1 cellular context compared by ENCODE assay signal in genomic region chr1:39462074-39462473, GRCh38.
TF ChIP-seq lines count a peak whose summit lies in the region.

No MANE protein-coding gene starts in this region.

TF ChIP-seq in WTC11, 78 proteins besides CTCF, POLR2A, EP300 and RAD21 (continued from another document):
- TF ChIP-seq USF1 (CRISPR knock-in tag; IDR thresholded peaks at IDR 0.05) = no peak
- TF ChIP-seq, protein P1, sequence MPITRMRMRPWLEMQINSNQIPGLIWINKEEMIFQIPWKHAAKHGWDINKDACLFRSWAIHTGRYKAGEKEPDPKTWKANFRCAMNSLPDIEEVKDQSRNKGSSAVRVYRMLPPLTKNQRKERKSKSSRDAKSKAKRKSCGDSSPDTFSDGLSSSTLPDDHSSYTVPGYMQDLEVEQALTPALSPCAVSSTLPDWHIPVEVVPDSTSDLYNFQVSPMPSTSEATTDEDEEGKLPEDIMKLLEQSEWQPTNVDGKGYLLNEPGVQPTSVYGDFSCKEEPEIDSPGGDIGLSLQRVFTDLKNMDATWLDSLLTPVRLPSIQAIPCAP (CRISPR knock-in tag; IDR thresholded peaks at IDR 0.05) = no peak
- no peak for TF ChIP-seq IRF2 (CRISPR knock-in tag; IDR thresholded peaks at IDR 0.05; ENCODE audit: borderline replicate concordance, low read depth)
- no peak for TF ChIP-seq FOXP1 (CRISPR knock-in tag; IDR thresholded peaks at IDR 0.05; ENCODE audit: borderline replicate concordance)
- TF ChIP-seq, protein P2, sequence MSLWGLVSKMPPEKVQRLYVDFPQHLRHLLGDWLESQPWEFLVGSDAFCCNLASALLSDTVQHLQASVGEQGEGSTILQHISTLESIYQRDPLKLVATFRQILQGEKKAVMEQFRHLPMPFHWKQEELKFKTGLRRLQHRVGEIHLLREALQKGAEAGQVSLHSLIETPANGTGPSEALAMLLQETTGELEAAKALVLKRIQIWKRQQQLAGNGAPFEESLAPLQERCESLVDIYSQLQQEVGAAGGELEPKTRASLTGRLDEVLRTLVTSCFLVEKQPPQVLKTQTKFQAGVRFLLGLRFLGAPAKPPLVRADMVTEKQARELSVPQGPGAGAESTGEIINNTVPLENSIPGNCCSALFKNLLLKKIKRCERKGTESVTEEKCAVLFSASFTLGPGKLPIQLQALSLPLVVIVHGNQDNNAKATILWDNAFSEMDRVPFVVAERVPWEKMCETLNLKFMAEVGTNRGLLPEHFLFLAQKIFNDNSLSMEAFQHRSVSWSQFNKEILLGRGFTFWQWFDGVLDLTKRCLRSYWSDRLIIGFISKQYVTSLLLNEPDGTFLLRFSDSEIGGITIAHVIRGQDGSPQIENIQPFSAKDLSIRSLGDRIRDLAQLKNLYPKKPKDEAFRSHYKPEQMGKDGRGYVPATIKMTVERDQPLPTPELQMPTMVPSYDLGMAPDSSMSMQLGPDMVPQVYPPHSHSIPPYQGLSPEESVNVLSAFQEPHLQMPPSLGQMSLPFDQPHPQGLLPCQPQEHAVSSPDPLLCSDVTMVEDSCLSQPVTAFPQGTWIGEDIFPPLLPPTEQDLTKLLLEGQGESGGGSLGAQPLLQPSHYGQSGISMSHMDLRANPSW (CRISPR knock-in tag; conservative IDR thresholded peaks at IDR 0.05; ENCODE audit: low read depth) = no peak
- no peak for TF ChIP-seq ATF1 (CRISPR knock-in tag; IDR thresholded peaks at IDR 0.05)
- no peak for TF ChIP-seq E2F4 (CRISPR knock-in tag; IDR thresholded peaks at IDR 0.05; ENCODE audit: borderline replicate concordance, low read depth)
- TF ChIP-seq SMAD3 (CRISPR knock-in tag; IDR thresholded peaks at IDR 0.05; ENCODE audit: borderline replicate concordance) = no peak
- TF ChIP-seq CBFB (CRISPR knock-in tag; IDR thresholded peaks at IDR 0.05; ENCODE audit: low read depth) = no peak
- no peak for TF ChIP-seq SMAD4 (CRISPR knock-in tag; IDR thresholded peaks at IDR 0.05)
- TF ChIP-seq HMGA2 (CRISPR knock-in tag; IDR thresholded peaks at IDR 0.05) = no peak
- TF ChIP-seq FOXK1 (CRISPR knock-in tag; IDR thresholded peaks at IDR 0.05) = no peak
- TF ChIP-seq RORB (CRISPR knock-in tag; IDR thresholded peaks at IDR 0.05) = no peak
- TF ChIP-seq SOX15 (CRISPR knock-in tag; IDR thresholded peaks at IDR 0.05) = no peak
- TF ChIP-seq AR (CRISPR knock-in tag; IDR thresholded peaks at IDR 0.05) = no peak
- no peak for TF ChIP-seq MYBL2 (CRISPR knock-in tag; IDR thresholded peaks at IDR 0.05)
